Comparison of ENCODE assay signal across 11 cellular contexts in the genomic region with DNA sequence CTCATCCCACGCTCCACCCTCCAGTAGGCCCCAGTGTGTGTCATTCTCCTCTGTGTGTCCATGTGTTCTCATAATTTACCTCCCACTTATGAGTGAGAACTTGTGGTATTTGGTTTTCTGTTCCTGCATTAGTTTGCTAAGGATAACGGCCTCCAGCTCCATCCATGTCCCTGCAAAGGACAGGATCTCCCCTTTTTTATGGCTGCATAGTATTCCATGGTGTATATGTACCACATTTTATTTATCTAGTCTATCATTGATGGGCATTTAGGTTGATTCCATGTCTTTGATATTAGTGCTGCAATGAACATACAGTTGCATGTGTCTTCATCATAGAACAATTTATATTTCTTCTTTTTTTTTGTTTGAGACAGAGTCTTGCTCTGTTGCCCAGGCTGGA. TPM values are rescaled to one million over a fixed set of nuclear protein-coding genes. Genes with fewer than 3 reads are reported as not detected.
"Had no signal": no experiment of that assay in that cellular context is flagged by ENCODE, and none has a peak within 500 bp of the region (broad histone marks: within the 10 kb centered on the region; RNA-seq: fewer than 3 reads in every experiment).

No MANE protein-coding gene starts in this region.

RNA-seq across cellular contexts. Expression of a gene that starts 24.1 kb away (rescaled TPM):
- total RNA-seq: activated CD4-positive, alpha-beta memory T cell treated with anti-CD3 and anti-CD28 coated beads for 36 hours; activated CD4-positive, alpha-beta memory T cell treated with anti-CD3 and anti-CD28 coated beads, Interleukin-2, amount 10 ng/mL, durations not matched to agents 7 days and 5 days; activated CD4-positive, alpha-beta T cell treated with anti-CD3 and anti-CD28 coated beads for 36 hours; activated CD4-positive, alpha-beta T cell treated with anti-CD3 and anti-CD28 coated beads, Interleukin-2, amount 10 ng/mL, durations not matched to agents 24 days and 14 days; activated CD8-positive, alpha-beta memory T cell treated with anti-CD3 and anti-CD28 coated beads for 36 hours; activated CD8-positive, alpha-beta memory T cell treated with anti-CD3 and anti-CD28 coated beads, Interleukin-2, amount 10 ng/mL, durations not matched to agents 7 days and 5 days; activated CD8-positive, alpha-beta T cell treated with anti-CD3 and anti-CD28 coated beads for 36 hours; activated CD8-positive, alpha-beta T cell treated with anti-CD3 and anti-CD28 coated beads, Interleukin-2, amount 10 ng/mL, durations not matched to agents 7 days and 5 days; T-helper 1 cell treated with Interleukin-12 subunit alpha and Interleukin-12 subunit beta and Interleukin-4 antibody, amounts not matched to agents 30 ng/mL and 1 ng/mL, for 36 hours; T-helper 17 cell; T-helper 2 cell treated with Interferon-gamma antibody and Interleukin-4, amounts not matched to agents 100 ng/mL and 5 ng/mL, for 36 hours had no signal
